In genomic region chrX:41781500-41781899, GRCh38 we compare ENCODE assay signal across 8 cellular contexts. TPM values are rescaled to one million over a fixed set of nuclear protein-coding genes. Genes with fewer than 3 reads are reported as not detected.
A peak's percentile ranks its signal among the peaks of the same experiment; 100 is the strongest.
DNase-seq lines count a peak whose midpoint lies in the region; ATAC-seq and TF ChIP-seq lines count a peak whose summit lies in the region.

No MANE protein-coding gene starts in this region.

- DNase-seq in COLO829 (ENCODE audit: low spot score) (peak; percentile 22), NCI-H146 treated with DMSO at 0.1 percent for 48 hours (lab: John Stamatoyannopoulos, UW; ENCODE audit: unreplicated experiment) (peak; percentile 54), body of pancreas (peak in 1 of 4 donors; percentile 14), left kidney (ENCODE audit: low read depth, low spot score) (peak; percentile 43), islet precursor cell (no peak)
- DNase-seq in effector memory CD4-positive, alpha-beta T cell = no peak

- no peak for TF ChIP-seq POLR2A in body of pancreas (IDR thresholded peaks at IDR 0.05)

- TF ChIP-seq CTCF in body of pancreas (IDR thresholded peaks at IDR 0.05) = peak; percentile 40 to 72 (median 57)

- no peaks in the 10 kb centered on the region for H3K27me3 ChIP-seq in body of pancreas
- no peaks in the 10 kb centered on the region for H3K27me3 ChIP-seq in effector memory CD4-positive, alpha-beta T cell (replicated peaks; ENCODE audit: control insufficient read depth, insufficient read depth, low read length, poor library complexity, severe bottlenecking)

- H3K27ac ChIP-seq in body of pancreas = no peak overlapping the region
- H3K27ac ChIP-seq in effector memory CD4-positive, alpha-beta T cell (ENCODE audit: insufficient read depth, low read length, poor library complexity, severe bottlenecking) = no peak overlapping the region

- ATAC-seq in GM18868 (IDR thresholded peaks at IDR 0.05; ENCODE audit: unreplicated experiment) (peak; percentile 65), body of pancreas (peak; percentile 56), HG03469 (IDR thresholded peaks at IDR 0.05; ENCODE audit: unreplicated experiment) (no peak)

- intact Hi-C loops in body of pancreas (cut with DNase I) = no loop called here

- H3K4me1 ChIP-seq in body of pancreas = peaks cover 7% of the 10 kb centered on the region
- H3K4me1 ChIP-seq in effector memory CD4-positive, alpha-beta T cell (ENCODE audit: control insufficient read depth, insufficient read depth, low read length, poor library complexity, severe bottlenecking) = no peaks in the 10 kb centered on the region

- H3K4me3 ChIP-seq in body of pancreas = no peak overlapping the region
- H3K4me3 ChIP-seq in effector memory CD4-positive, alpha-beta T cell (ENCODE audit: insufficient read depth, low read depth, low read length, poor library complexity, severe bottlenecking) = no peak overlapping the region

- WGBS in body of pancreas, 2 donors = 5 to 8% methylated on average over 2 of the region's 2 CpGs

- H3K9me3 ChIP-seq in body of pancreas = no peaks in the 10 kb centered on the region
- H3K9me3 ChIP-seq in effector memory CD4-positive, alpha-beta T cell (ENCODE audit: control insufficient read depth, low read length) = no peaks in the 10 kb centered on the region

- no peaks in the 10 kb centered on the region for H3K36me3 ChIP-seq in body of pancreas (replicated peaks in 1 of 2; ENCODE audit: insufficient read depth in 1 of 2, low read depth in 2 of 2)
- peaks cover 5% of the 10 kb centered on the region for H3K36me3 ChIP-seq in effector memory CD4-positive, alpha-beta T cell (ENCODE audit: control insufficient read depth, insufficient read depth, low read length)

RNA-seq across cellular contexts. Expression of gene GPR82, which starts 57.5 kb away (rescaled TPM):
- under 1 TPM in 1 of 2 donors, not detected in 1; 0.52 TPM for total RNA-seq in body of pancreas

Comparison
In these comparisons a context has a peak if more than half of its experiments do, and no peak if none do; other contexts are left out.
1. DNase-seq: peak in COLO829 (single experiment), NCI-H146 treated with DMSO at 0.1 percent for 48 hours (single experiment) and left kidney (single experiment); none in effector memory CD4-positive, alpha-beta T cell (0 of 3) and islet precursor cell (single experiment).